Comparison of ENCODE assay signal across 19 cellular contexts in the genomic region with DNA sequence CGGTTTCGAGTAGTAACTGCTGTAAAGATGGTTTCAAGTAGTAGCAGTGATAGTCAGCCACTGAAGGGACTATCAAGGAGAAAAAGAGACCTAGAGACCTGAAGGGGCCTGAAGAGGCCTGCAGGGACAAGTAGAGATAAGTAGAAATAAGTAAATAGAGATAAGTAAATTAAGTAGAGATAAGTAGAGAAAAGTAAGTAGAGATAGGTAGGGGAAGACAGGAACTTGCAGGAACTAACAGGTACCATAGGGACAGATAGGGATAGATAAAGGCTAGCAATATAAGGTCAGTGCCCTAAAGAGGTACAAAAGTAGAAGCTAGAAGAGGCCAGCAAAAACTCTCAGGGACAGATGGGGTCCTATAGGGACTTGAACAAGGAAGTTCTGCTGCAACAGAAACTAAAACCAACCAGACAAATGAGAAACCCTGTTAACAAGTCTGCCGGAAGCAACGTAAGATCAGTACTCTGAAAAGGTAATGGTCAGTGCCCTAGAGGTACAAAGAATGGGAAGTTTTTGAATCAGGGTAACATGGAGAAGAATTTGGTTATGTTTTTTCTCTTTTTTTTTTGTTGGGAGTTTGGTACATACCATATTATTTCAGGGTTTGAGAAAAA.
DNase-seq lines count a peak whose midpoint lies in the region; ATAC-seq lines count a peak whose summit lies in the region.
"Had no signal": no experiment of that assay in that cellular context is flagged by ENCODE, and none has a peak within 500 bp of the region (broad histone marks: within the 10 kb centered on the region; RNA-seq: fewer than 3 reads in every experiment).

No MANE protein-coding gene starts in this region.

- peak; percentile 68 for ATAC-seq in GM18873 (IDR thresholded peaks at IDR 0.05; ENCODE audit: low FRiP score, unreplicated experiment)
- ATAC-seq in GM21381 (IDR thresholded peaks at IDR 0.05; ENCODE audit: unreplicated experiment): peak; percentile 98
- peak; percentile 92 for ATAC-seq in HG03066 (IDR thresholded peaks at IDR 0.05; ENCODE audit: low read depth, unreplicated experiment)
- ATAC-seq: activated CD4-positive, alpha-beta T cell treated with anti-CD3 and anti-CD28 coated beads for 36 hours; gastroesophageal sphincter; K562; stimulated activated effector memory CD8-positive, alpha-beta T cell treated with anti-CD3 and anti-CD28 coated beads, Interleukin-12 subunit alpha, Interleukin-12 subunit beta, amount 100 ng/mL, for 72 hours had no signal

- peak; percentile 15 for DNase-seq in germinal center (ENCODE audit: low spot score)
- DNase-seq in NCI-H510A treated with DMSO at 0.1 percent for 48 hours (lab: John Stamatoyannopoulos, UW): no peak
- no peak for DNase-seq in COLO829 (ENCODE audit: low spot score)
- DNase-seq in globus pallidus (ENCODE audit: low spot score): no peak
- DNase-seq in NCI-H1105 (lab: John Stamatoyannopoulos, UW): no peak
- DNase-seq: activated CD4-positive, alpha-beta T cell treated with anti-CD3 and anti-CD28 coated beads for 36 hours; H9; immature natural killer cell; mesenchymal stem cell; NCI-H526; occipital lobe; sigmoid colon; stimulated activated CD4-positive, alpha-beta T cell treated with anti-CD3 and anti-CD28 coated beads, Interleukin-4, amount 100 ng/mL, for 4 hours had no signal
